8 cellular contexts compared by ENCODE assay signal in genomic region chr5:181243521-181244307, GRCh38. TPM values are rescaled to one million over a fixed set of nuclear protein-coding genes. Genes with fewer than 3 reads are reported as not detected.
DNase-seq lines count a peak whose midpoint lies in the region; ATAC-seq, FAIRE-seq and TF ChIP-seq lines count a peak whose summit lies in the region.

TSS of gene RACK1 (minus strand) at chr5:181243906. CDS start at chr5:181243800, 106 bp downstream.

- TF ChIP-seq CTCF in astrocyte of the spinal cord (IDR thresholded peaks at IDR 0.05; ENCODE audit: low read depth, low read length): no peak

- peak within 1 kb of the TSS; percentile 50 to 98 (median 93) for H3K27ac ChIP-seq in skin epidermis

- in situ Hi-C loops in SK-MEL-5 (cut with HindIII; ENCODE audit: low pct_unique_long_range_greater_than_20kb, low sequenced_read_pairs) (no loop called here), astrocyte of the spinal cord (cut with HindIII; ENCODE audit: low sequenced_read_pairs) (no loop called here)

- peak; percentile 57 for ATAC-seq in HG02943 (IDR thresholded peaks at IDR 0.05; ENCODE audit: low read depth, unreplicated experiment)

- H3K27me3 ChIP-seq in iPS-15b (ENCODE audit: control insufficient read depth, insufficient read depth, low read length): no peaks in the 10 kb centered on the region

- DNase-seq in GM18507 (ENCODE audit: extremely low spot score, insufficient read length, low read depth): peak; percentile 67
- DNase-seq in SK-MEL-5 (ENCODE audit: low read depth, low spot score): peak; percentile 87
- peak; percentile 95 for DNase-seq in astrocyte of the spinal cord (ENCODE audit: low read depth, low spot score)
- DNase-seq in KG1 (lab: John Stamatoyannopoulos, UW): no peak
- no peak for DNase-seq in NCI-H1092 treated with DMSO at 0.1 percent for 48 hours (lab: John Stamatoyannopoulos, UW)

- peak within 1 kb of the TSS; percentile 97 for H3K9ac ChIP-seq in iPS-15b (ENCODE audit: low read depth, low read length)

- H3K36me3 ChIP-seq in iPS-15b (ENCODE audit: control insufficient read depth, insufficient read depth, low read length): peaks cover 49% of the 10 kb centered on the region

- peak; percentile 69 for FAIRE-seq in GM18507 (lab: Jason Lieb, UNC)

- H3K4me3 ChIP-seq in astrocyte of the spinal cord (ENCODE audit: low read depth, low read length) (peak within 1 kb of the TSS; percentile 86), iPS-15b (ENCODE audit: low read depth, low read length) (peak within 1 kb of the TSS; percentile 97), skin epidermis (peak within 1 kb of the TSS; percentile 53 to 89 (median 73))

- no peaks in the 10 kb centered on the region for H3K9me3 ChIP-seq in iPS-15b (ENCODE audit: control insufficient read depth, insufficient read depth, low read length)

- peaks cover 4% of the 10 kb centered on the region for H3K4me1 ChIP-seq in iPS-15b (ENCODE audit: control insufficient read depth, insufficient read depth, low read length)

RNA-seq across cellular contexts. Expression of gene RACK1, which starts in this region (rescaled TPM):
- total RNA-seq in SK-MEL-5 (2014; rRNA removed; shearing (Covaris generic)): 4,033 and 4,118 TPM in 2 replicates
- polyA plus RNA-seq in SK-MEL-5 (2015; cell fraction: cytosol; rRNA removed): 3,054 and 3,080 TPM in 2 replicates
- 1,330 and 1,541 TPM in 2 replicates for polyA plus RNA-seq in SK-MEL-5 (2015; cell fraction: nucleus; rRNA removed)

Comparison
In these comparisons a context has a peak if more than half of its experiments do, and no peak if none do; other contexts are left out.
1. DNase-seq: peak in GM18507 (single experiment), SK-MEL-5 (single experiment) and astrocyte of the spinal cord (single experiment); none in KG1 (single experiment) and NCI-H1092 treated with DMSO at 0.1 percent for 48 hours (single experiment).
2. Peak in every context shown above with its lines, with median percentiles within 50 percentile points of each other: H3K4me3 ChIP-seq.